Comparison of ENCODE assay signal across 12 cellular contexts in genomic region chr1:204130178-204130577, GRCh38.
DNase-seq lines count a peak whose midpoint lies in the region; ATAC-seq and TF ChIP-seq lines count a peak whose summit lies in the region.
"Had no signal": no experiment of that assay in that cellular context is flagged by ENCODE, and none has a peak within 500 bp of the region (broad histone marks: within the 10 kb centered on the region; RNA-seq: fewer than 3 reads in every experiment).

No MANE protein-coding gene starts in this region.

- DNase-seq in DMS79 treated with DMSO at 0.1 percent for 48 hours (lab: John Stamatoyannopoulos, UW) (peak; percentile 40), NCI-H1105 treated with DMSO at 0.1 percent for 48 hours (lab: John Stamatoyannopoulos, UW) (peak; percentile 79), astrocyte of the hippocampus (ENCODE audit: low read depth, low spot score) (peak; percentile 39), NCI-H2107 (lab: John Stamatoyannopoulos, UW) (no peak), DMS153 (lab: John Stamatoyannopoulos, UW) (no peak)
- DNase-seq in T-helper 2 cell treated with Interferon-gamma antibody and Interleukin-4, amounts not matched to agents 5 μg/mL and 100 μg/mL, for 36 hours (ENCODE audit: low spot score) = no peak
- DNase-seq: activated CD4-positive, alpha-beta memory T cell treated with anti-CD3 and anti-CD28 coated beads, Interleukin-2, amount 10 ng/mL, durations not matched to agents 7 days and 5 days; activated naive CD4-positive, alpha-beta T cell; CD4-positive, CD25-positive, alpha-beta regulatory T cell; esophagus squamous epithelium had no signal

- no peaks in the 10 kb centered on the region for H3K9me3 Mint-ChIP-seq in T-helper 2 cell treated with Interferon-gamma antibody and Interleukin-4, amounts not matched to agents 5 μg/mL and 100 μg/mL, for 36 hours
- H3K9me3 Mint-ChIP-seq: activated CD4-positive, alpha-beta memory T cell treated with anti-CD3 and anti-CD28 coated beads, Interleukin-2, amount 10 ng/mL, durations not matched to agents 7 days and 5 days; CD4-positive, CD25-positive, alpha-beta regulatory T cell had no signal

- H3K27me3 ChIP-seq in parathyroid adenoma (ENCODE audit: control insufficient read depth, insufficient read depth, low read length) = no peaks in the 10 kb centered on the region
- H3K27me3 ChIP-seq: esophagus squamous epithelium had no signal

- peaks cover 7% of the 10 kb centered on the region for H3K4me1 Mint-ChIP-seq in T-helper 2 cell treated with Interferon-gamma antibody and Interleukin-4, amounts not matched to agents 5 μg/mL and 100 μg/mL, for 36 hours (ENCODE audit: low read depth)

- no peak overlapping the region for H3K27ac Mint-ChIP-seq in T-helper 2 cell treated with Interferon-gamma antibody and Interleukin-4, amounts not matched to agents 5 μg/mL and 100 μg/mL, for 36 hours
- H3K27ac Mint-ChIP-seq: activated CD4-positive, alpha-beta memory T cell treated with anti-CD3 and anti-CD28 coated beads, Interleukin-2, amount 10 ng/mL, durations not matched to agents 7 days and 5 days; CD4-positive, CD25-positive, alpha-beta regulatory T cell had no signal

- peak; percentile 29 for TF ChIP-seq CTCF in parathyroid adenoma (IDR thresholded peaks at IDR 0.05)

- H3K4me1 ChIP-seq in parathyroid adenoma = peaks cover 32% of the 10 kb centered on the region

- no peaks in the 10 kb centered on the region for H3K36me3 Mint-ChIP-seq in T-helper 2 cell treated with Interferon-gamma antibody and Interleukin-4, amounts not matched to agents 5 μg/mL and 100 μg/mL, for 36 hours (ENCODE audit: low read depth)
- H3K36me3 Mint-ChIP-seq: CD4-positive, CD25-positive, alpha-beta regulatory T cell had no signal

- no peaks in the 10 kb centered on the region for H3K9me3 ChIP-seq in parathyroid adenoma (ENCODE audit: control insufficient read depth, low read length)
- H3K9me3 ChIP-seq: esophagus squamous epithelium had no signal

- H3K36me3 ChIP-seq in parathyroid adenoma (ENCODE audit: control insufficient read depth, insufficient read depth, low read length) = no peaks in the 10 kb centered on the region

- no peak for ATAC-seq in HG03045 (IDR thresholded peaks at IDR 0.05; ENCODE audit: unreplicated experiment)

- peak overlapping the region; percentile 65 for H3K4me3 ChIP-seq in parathyroid adenoma (ENCODE audit: low read depth, low read length)

- peak overlapping the region; percentile 42 for H2AFZ ChIP-seq in parathyroid adenoma

- H3K27me3 Mint-ChIP-seq in T-helper 2 cell treated with Interferon-gamma antibody and Interleukin-4, amounts not matched to agents 5 μg/mL and 100 μg/mL, for 36 hours (ENCODE audit: low read depth) = no peaks in the 10 kb centered on the region
- H3K27me3 Mint-ChIP-seq: activated CD4-positive, alpha-beta memory T cell treated with anti-CD3 and anti-CD28 coated beads, Interleukin-2, amount 10 ng/mL, durations not matched to agents 7 days and 5 days had no signal

- peak overlapping the region; percentile 99 for H3K27ac ChIP-seq in parathyroid adenoma

- no peak overlapping the region for H3K9ac ChIP-seq in parathyroid adenoma

- H3K4me3 Mint-ChIP-seq in T-helper 2 cell treated with Interferon-gamma antibody and Interleukin-4, amounts not matched to agents 5 μg/mL and 100 μg/mL, for 36 hours = no peak overlapping the region
- H3K4me3 Mint-ChIP-seq: activated CD4-positive, alpha-beta memory T cell treated with anti-CD3 and anti-CD28 coated beads, Interleukin-2, amount 10 ng/mL, durations not matched to agents 7 days and 5 days; CD4-positive, CD25-positive, alpha-beta regulatory T cell had no signal

- peak overlapping the region; percentile 88 for H3K4me2 ChIP-seq in parathyroid adenoma (ENCODE audit: low read length)

- no peaks in the 10 kb centered on the region for H3K79me2 ChIP-seq in parathyroid adenoma

Comparison
In these comparisons a context has a peak if more than half of its experiments do, and no peak if none do; other contexts are left out.
1. DNase-seq: peak in DMS79 treated with DMSO at 0.1 percent for 48 hours (single experiment), NCI-H1105 treated with DMSO at 0.1 percent for 48 hours (single experiment) and astrocyte of the hippocampus (single experiment); none in NCI-H2107 (single experiment), T-helper 2 cell treated with Interferon-gamma antibody and Interleukin-4, amounts not matched to agents 5 μg/mL and 100 μg/mL, for 36 hours (single experiment) and DMS153 (single experiment).